In genomic region chr15:78051622-78052405, GRCh38 we compare ENCODE assay signal across 8 cellular contexts. TPM values are rescaled to one million over a fixed set of nuclear protein-coding genes. Genes with fewer than 3 reads are reported as not detected.
DNase-seq lines count a peak whose midpoint lies in the region; ATAC-seq, FAIRE-seq and TF ChIP-seq lines count a peak whose summit lies in the region.

No MANE protein-coding gene starts in this region.

- H2AFZ ChIP-seq in GM12878 (ENCODE audit: control insufficient read depth, low read depth, low read length) (no peak overlapping the region), PC-9 (no peak overlapping the region)

- RAD21 ChIA-PET in GM12878 (lab: Charles Lee; ENCODE audit: unreplicated experiment): interaction anchor here (1.2 to 9.0 kb wide), 7 partner anchors 10 to 86 kb away, joined by 3 to 170 read pairs (median 18); no protein-coding TSS in a partner anchor

- intact Hi-C loops in Calu3 (cut with micrococcal nuclease; ENCODE audit: unreplicated experiment) (no loop called here), GM12878 (cut with micrococcal nuclease; ENCODE audit: unreplicated experiment) (loop anchor here (2.0 kb wide), 1 partner anchor 15 kb away; no protein-coding TSS in a partner anchor), PC-9 (cut with micrococcal nuclease; ENCODE audit: unreplicated experiment) (no loop called here)

- H3K4me3 ChIP-seq in MG63 (no peak overlapping the region), GM12878 (no peak overlapping the region), PC-9 (no peak overlapping the region)

- no peaks in the 10 kb centered on the region for H3K9me2 ChIP-seq in PC-9 (ENCODE audit: insufficient read depth)

- CTCF ChIA-PET in Calu3 (lab: Charles Lee) (interaction anchor here (0.9 to 1.2 kb wide), 3 partner anchors 11 to 17 kb away, joined by 3 to 4 read pairs (median 4); no protein-coding TSS in a partner anchor), GM12878 (lab: Yijun Ruan, JAX) (interaction anchor here (1.3 to 9.1 kb wide), 8 partner anchors 9 to 86 kb away, joined by 3 to 158 read pairs (median 22); partner anchors contain the start of gene TBC1D2B), PC-9 (lab: Charles Lee) (interaction anchor here (0.6 kb wide), 1 partner anchor 20 kb away, joined by 3 read pairs; no protein-coding TSS in a partner anchor)

- H3K79me2 ChIP-seq in GM12878 (ENCODE audit: control insufficient read depth, insufficient read depth, low read length) (peaks cover 36% of the 10 kb centered on the region), PC-9 (ENCODE audit: low read depth) (peaks cover 7% of the 10 kb centered on the region; the same call in 1 of the 2 replicates)

- H3K4me2 ChIP-seq in GM12878 (ENCODE audit: control insufficient read depth, insufficient read depth) (peak overlapping the region; percentile 60), PC-9 (no peak overlapping the region)

- no peaks in the 10 kb centered on the region for H4K20me1 ChIP-seq in GM12878 (ENCODE audit: control insufficient read depth, insufficient read depth)
- H4K20me1 ChIP-seq in PC-9 (ENCODE audit: insufficient read depth): no peaks in the 10 kb centered on the region

- POLR2A ChIA-PET in GM12878 (lab: Charles Lee): interaction anchor here (0.5 to 6.0 kb wide), 8 partner anchors 9 to 196 kb away, joined by 3 to 79 read pairs (median 4); no protein-coding TSS in a partner anchor
- POLR2A ChIA-PET in naive thymus-derived CD8-positive, alpha-beta T cell (lab: Charles Lee): interaction anchor here (0.5 to 16.7 kb wide), 7 partner anchors 9 to 56 kb away, joined by 3 to 250 read pairs (median 4); partner anchors contain the start of gene TBC1D2B
- POLR2A ChIA-PET in PC-9 (lab: Charles Lee; ENCODE audit: unreplicated experiment): interaction anchor here (0.6 kb wide), 1 partner anchor 21 kb away, joined by 3 read pairs; no protein-coding TSS in a partner anchor

- peaks cover 28% of the 10 kb centered on the region for H3K36me3 ChIP-seq in MG63
- peaks cover 5 to 14% of the 10 kb centered on the region in 2 experiments for H3K36me3 ChIP-seq in GM12878 (ENCODE audit: control insufficient read depth in 2 of 2, insufficient read depth in 2 of 2, low read length in 1 of 2)
- H3K36me3 ChIP-seq in PC-9 (ENCODE audit: low read depth): no peaks in the 10 kb centered on the region

- TF ChIP-seq CTCF in Calu3 (IDR thresholded peaks at IDR 0.05; ENCODE audit: unreplicated experiment) (no peak), GM12878 (IDR thresholded peaks at IDR 0.05 in 2 of 3, conservative IDR thresholded peaks at IDR 0.05 in 1 of 3; ENCODE audit: control insufficient read depth in 2 of 3, extremely low read depth in 1 of 3, insufficient read depth in 1 of 3, low read depth in 3 of 3, low read length in 3 of 3) (no peak), GM13977 (IDR thresholded peaks at IDR 0.05; ENCODE audit: extremely low read depth, insufficient read depth, missing control alignments) (no peak), PC-9 (conservative IDR thresholded peaks at IDR 0.05) (no peak)

- H3K27me3 ChIP-seq in MG63 (no peaks in the 10 kb centered on the region), GM12878 (replicated peaks in 1 of 2; ENCODE audit: control insufficient read depth in 2 of 2, insufficient read depth in 2 of 2, low read length in 1 of 2) (no peaks in the 10 kb centered on the region), PC-9 (ENCODE audit: insufficient read depth, low read depth) (no peaks in the 10 kb centered on the region)

- H3K27ac ChIP-seq in GM12878 (ENCODE audit: control insufficient read depth, insufficient read depth): peak overlapping the region; percentile 66
- no peak overlapping the region for H3K27ac ChIP-seq in PC-9

- H3K9me3 ChIP-seq in MG63 (no peaks in the 10 kb centered on the region), GM12878 (replicated peaks; ENCODE audit: control insufficient read depth, insufficient read depth, low read length) (no peaks in the 10 kb centered on the region), PC-9 (ENCODE audit: insufficient read depth, low read depth) (no peaks in the 10 kb centered on the region)

- H3F3A ChIP-seq in PC-9 (ENCODE audit: insufficient read depth, low read depth): peaks cover 5% of the 10 kb centered on the region; the same call in 1 of the 2 replicates

- H3K9me3 Mint-ChIP-seq in Calu3 (ENCODE audit: low read depth, unreplicated experiment): no peaks in the 10 kb centered on the region
- no peaks in the 10 kb centered on the region for H3K9me3 Mint-ChIP-seq in naive thymus-derived CD8-positive, alpha-beta T cell

- 0 out of 2 replicates have a peak overlapping the region, but pooled peaks have one; percentile 22 for H3K9ac ChIP-seq in GM12878 (ENCODE audit: control insufficient read depth, insufficient read depth, low read length)

- H3K4me1 ChIP-seq in GM12878 (ENCODE audit: control insufficient read depth, insufficient read depth, low read length): peaks cover 81% of the 10 kb centered on the region
- H3K4me1 ChIP-seq in PC-9 (replicated peaks; ENCODE audit: insufficient read depth): peaks cover 11% of the 10 kb centered on the region

- no peak for TF ChIP-seq RAD21 in GM12878 (IDR thresholded peaks at IDR 0.05; ENCODE audit: insufficient read depth, low read depth, low read length)

- H3K27ac Mint-ChIP-seq in Calu3 (ENCODE audit: unreplicated experiment): peak overlapping the region; percentile 66
- H3K27ac Mint-ChIP-seq in naive thymus-derived CD8-positive, alpha-beta T cell: peak overlapping the region; percentile 84 to 96 (median 94)

- in situ Hi-C loops in GM12878 (cut with MboI) (no loop called here), GM13977 (cut with MboI; ENCODE audit: low pct_unique_long_range_greater_than_20kb, low sequenced_read_pairs, unreplicated experiment) (no loop called here)

- H3K27me3 Mint-ChIP-seq in Calu3 (ENCODE audit: unreplicated experiment): no peaks in the 10 kb centered on the region
- H3K27me3 Mint-ChIP-seq in naive thymus-derived CD8-positive, alpha-beta T cell: no peaks in the 10 kb centered on the region

- ATAC-seq in GM12878 (no peak), HG03571 (IDR thresholded peaks at IDR 0.05; ENCODE audit: unreplicated experiment) (no peak), HG03139 (IDR thresholded peaks at IDR 0.05; ENCODE audit: unreplicated experiment) (no peak)
- ATAC-seq in naive thymus-derived CD8-positive, alpha-beta T cell: peak; percentile 34 to 45

- peaks cover 21% of the 10 kb centered on the region for H3K36me3 Mint-ChIP-seq in Calu3 (ENCODE audit: insufficient read depth, unreplicated experiment)
- H3K36me3 Mint-ChIP-seq in naive thymus-derived CD8-positive, alpha-beta T cell: peaks cover 0 to 18% (median 3%) of the 10 kb centered on the region in 3 donors

- no peak for TF ChIP-seq EP300 in GM12878 (IDR thresholded peaks at IDR 0.05; ENCODE audit: borderline replicate concordance in 1 of 2, control insufficient read depth in 1 of 2, low read depth in 2 of 2, low read length in 2 of 2)

- 63% methylated on average over 3 of the region's 3 CpGs for WGBS in GM12878 (ENCODE audit: insufficient coverage, insufficient replicate concordance, low lambda C conversion rate, missing lambda C conversion rate)

- H3K4me3 Mint-ChIP-seq in Calu3 (ENCODE audit: low read depth, unreplicated experiment): peak overlapping the region; percentile 36
- peak overlapping the region; percentile 33 to 82 (median 57) for H3K4me3 Mint-ChIP-seq in naive thymus-derived CD8-positive, alpha-beta T cell

- H3K4me1 Mint-ChIP-seq in Calu3 (ENCODE audit: low read depth, unreplicated experiment): peaks cover 57% of the 10 kb centered on the region
- peaks cover 63 to 99% (median 97%) of the 10 kb centered on the region in 4 donors for H3K4me1 Mint-ChIP-seq in naive thymus-derived CD8-positive, alpha-beta T cell

- DNase-seq in Calu3: peak; percentile 47
- DNase-seq in MG63: peak; percentile 62
- DNase-seq in GM12878 (ENCODE audit: low read depth, low spot score): no peak
- DNase-seq in naive thymus-derived CD8-positive, alpha-beta T cell: peak in 1 of 10 donors; percentile 53
- DNase-seq in GM13977 (ENCODE audit: low spot score): no peak
- DNase-seq in PC-9: no peak

- BruUV-seq in Calu3 (replicated peaks; lab: Mats Ljungman, UMichigan): no TSS peak
- BruUV-seq in GM12878 (replicated peaks; lab: Mats Ljungman, UMichigan): no TSS peak
- no TSS peak for BruUV-seq in PC-9 (replicated peaks; lab: Mats Ljungman, UMichigan)

- FAIRE-seq in GM12878 (lab: Jason Lieb, UNC): no peak

- SMC1A ChIA-PET in GM12878 (lab: Charles Lee; ENCODE audit: uncharacterized antibody, unreplicated experiment): interaction anchor here (0.9 to 14.4 kb wide), 8 partner anchors 8 to 52 kb away, joined by 3 to 305 read pairs (median 11); no protein-coding TSS in a partner anchor

- no peak for TF ChIP-seq POLR2A in GM12878 (IDR thresholded peaks at IDR 0.05; ENCODE audit: low read depth, low read length)

RNA-seq across cellular contexts. Expression of gene TBC1D2B, which starts 25.7 kb away (rescaled TPM):
- total RNA-seq in Calu3 (2022) (50.0 and 52.8 TPM in 2 replicates), GM12878 (2014; rRNA removed) (18.4 and 21.9 TPM in 2 replicates), GM12878 (2014; rRNA removed; fragmentation: Illumina TruSeq; extraction: Trizol) (17.0 and 20.4 TPM in 2 replicates), GM12878 (2021) (27.0 and 28.7 TPM in 2 replicates), PC-9 (2021) (27.7 and 28.3 TPM in 2 replicates)
- total RNA-seq in MG63 (2014; rRNA removed; shearing (Covaris generic); ENCODE audit: low replicate concordance): 30.6 and 31.4 TPM in 2 replicates
- total RNA-seq in GM12878 (2013; cell fraction: nucleolus; rRNA removed): 172 and 173 TPM in 2 replicates
- 12.9 TPM for polyA plus RNA-seq in GM12878 (2011; ENCODE audit: low read depth)
- polyA plus RNA-seq in GM12878 (2011; rRNA removed) (53.4 and 75.9 TPM in 2 replicates), GM12878 (2014; fragmentation: Illumina TruSeq; extraction: Trizol) (22.7 and 26.1 TPM in 2 replicates), GM12878 (2014; fragmentation: Nextera tagmentation; extraction: Ambion mirVana) (1 to 10 TPM; 1.3 to 1.4 TPM), GM12878 (2014; rRNA removed) (22.4 and 25.6 TPM in 2 replicates), GM12878 (2016; fragmentation: Nextera tagmentation; extraction: Ambion mirVana) (1 to 10 TPM; 2.7 to 8.2 TPM)
- 38.8 and 40.0 TPM in 2 replicates for polyA plus RNA-seq in GM12878 (2011; cell fraction: cytosol; rRNA removed)
- 110 and 121 TPM in 2 replicates for polyA plus RNA-seq in GM12878 (2011; cell fraction: nucleus; rRNA removed)
- polyA plus RNA-seq in GM12878 (2012): 17.9 and 21.2 TPM in 2 replicates
- polyA minus RNA-seq in GM12878 (2011; rRNA and poly(A)+ RNA removed): 50.3 and 51.8 TPM in 2 replicates
- 14.4 and 14.8 TPM in 2 replicates for polyA minus RNA-seq in GM12878 (2011; cell fraction: cytosol; rRNA and poly(A)+ RNA removed)
- polyA minus RNA-seq in GM12878 (2011; cell fraction: nucleus; rRNA and poly(A)+ RNA removed): 35.9 and 50.8 TPM in 2 replicates
- 10 to 100 TPM; 78.3 to 82.1 TPM for total RNA-seq in naive thymus-derived CD8-positive, alpha-beta T cell
- 10 to 100 TPM in 1 of 3 donors, 1 to 10 TPM in 2; 8.1 to 14.0 (median 8.5) TPM for polyA plus RNA-seq in naive thymus-derived CD8-positive, alpha-beta T cell

RNA-seq across cellular contexts. Expression of gene SH2D7, which starts 40.5 kb away (rescaled TPM):
- not detected in 2 replicates for total RNA-seq in Calu3 (2022)
- total RNA-seq in MG63 (2014; rRNA removed; shearing (Covaris generic); ENCODE audit: low replicate concordance): not detected in 2 replicates
- total RNA-seq in GM12878 (2013; cell fraction: nucleolus; rRNA removed): not detected in 2 replicates
- 0.06 TPM in 1 of 2 replicates, not detected in the other for total RNA-seq in GM12878 (2014; rRNA removed)
- total RNA-seq in GM12878 (2014; rRNA removed; fragmentation: Illumina TruSeq; extraction: Trizol): not detected in 2 replicates
- 0.08 TPM in 1 of 2 replicates, not detected in the other for total RNA-seq in GM12878 (2021)
- not detected for polyA plus RNA-seq in GM12878 (2011; ENCODE audit: low read depth)
- polyA plus RNA-seq in GM12878 (2011; rRNA removed): not detected in 2 replicates
- polyA plus RNA-seq in GM12878 (2011; cell fraction: cytosol; rRNA removed): not detected in 2 replicates
- polyA plus RNA-seq in GM12878 (2011; cell fraction: nucleus; rRNA removed): not detected in 2 replicates
- not detected in 2 replicates for polyA plus RNA-seq in GM12878 (2012)
- polyA plus RNA-seq in GM12878 (2014; fragmentation: Illumina TruSeq; extraction: Trizol): 0.04 TPM in 1 of 2 replicates, not detected in the other
- polyA plus RNA-seq in GM12878 (2014; fragmentation: Nextera tagmentation; extraction: Ambion mirVana): not detected
- polyA plus RNA-seq in GM12878 (2014; rRNA removed): not detected in 2 replicates
- not detected for polyA plus RNA-seq in GM12878 (2016; fragmentation: Nextera tagmentation; extraction: Ambion mirVana)
- 0.10 and 0.15 TPM in 2 replicates for polyA minus RNA-seq in GM12878 (2011; rRNA and poly(A)+ RNA removed)
- polyA minus RNA-seq in GM12878 (2011; cell fraction: cytosol; rRNA and poly(A)+ RNA removed): not detected in 2 replicates
- polyA minus RNA-seq in GM12878 (2011; cell fraction: nucleus; rRNA and poly(A)+ RNA removed): 0.12 TPM in 1 of 2 replicates, not detected in the other
- total RNA-seq in naive thymus-derived CD8-positive, alpha-beta T cell: not detected
- polyA plus RNA-seq in naive thymus-derived CD8-positive, alpha-beta T cell: under 1 TPM in 1 of 3 donors, not detected in 2; 0.19 TPM
- not detected in 2 replicates for total RNA-seq in PC-9 (2021)

Comparison
In these comparisons a context has a peak if more than half of its experiments do, and no peak if none do; other contexts are left out.
1. DNase-seq: peak in Calu3 (single experiment) and MG63 (single experiment); none in GM12878 (single experiment), GM13977 (single experiment) and PC-9 (0 of 2).
2. ATAC-seq: peak in naive thymus-derived CD8-positive, alpha-beta T cell (2 of 2); none in GM12878 (single experiment), HG03571 (single experiment) and HG03139 (single experiment).